In genomic region chr7:77538908-77539212, GRCh38 we compare ENCODE assay signal across 8 cellular contexts. TPM values are rescaled to one million over a fixed set of nuclear protein-coding genes. Genes with fewer than 3 reads are reported as not detected.
DNase-seq lines count a peak whose midpoint lies in the region; ATAC-seq, FAIRE-seq and TF ChIP-seq lines count a peak whose summit lies in the region.

No MANE protein-coding gene starts in this region.

- POLR2A ChIA-PET in activated CD4-positive, alpha-beta memory T cell treated with anti-CD3 and anti-CD28 coated beads, Interleukin-2, amount 10 ng/mL, durations not matched to agents 7 days and 5 days (lab: Charles Lee): no interaction called here

- no peak overlapping the region for H3K27ac ChIP-seq in iPS DF 6.9 (ENCODE audit: low read length)
- H3K27ac ChIP-seq in spleen: peak overlapping the region; percentile 29 to 99 (median 96)

- H3K4me1 Mint-ChIP-seq in activated CD4-positive, alpha-beta memory T cell treated with anti-CD3 and anti-CD28 coated beads, Interleukin-2, amount 10 ng/mL, durations not matched to agents 7 days and 5 days: peaks cover 20% of the 10 kb centered on the region

- WGBS in iPS DF 6.9 (ENCODE audit: insufficient coverage, insufficient read length): no CpG with 5 or more reads among the region's 3 CpGs
- WGBS in spleen, 5 donors: 16 to 22% (median 19%) methylated on average over 3 of the region's 3 CpGs

- in situ Hi-C loops in HAP-1 (cut with MboI; ENCODE audit: low sequenced_read_pairs): no loop called here

- H3K9me3 ChIP-seq in HAP-1 (no peaks in the 10 kb centered on the region), iPS DF 6.9 (ENCODE audit: control insufficient read depth, insufficient read depth, low read length) (no peaks in the 10 kb centered on the region), spleen (no peaks in the 10 kb centered on the region)

- TF ChIP-seq POLR2A in spleen (IDR thresholded peaks at IDR 0.05) (no peak), GM12892 (IDR thresholded peaks at IDR 0.05; ENCODE audit: low read depth, low read length) (no peak)

- H3K36me3 Mint-ChIP-seq in activated CD4-positive, alpha-beta memory T cell treated with anti-CD3 and anti-CD28 coated beads, Interleukin-2, amount 10 ng/mL, durations not matched to agents 7 days and 5 days (ENCODE audit: low read depth): no peaks in the 10 kb centered on the region

- peak overlapping the region; percentile 85 for H3K4me3 Mint-ChIP-seq in activated CD4-positive, alpha-beta memory T cell treated with anti-CD3 and anti-CD28 coated beads, Interleukin-2, amount 10 ng/mL, durations not matched to agents 7 days and 5 days

- ATAC-seq in GM18873 (IDR thresholded peaks at IDR 0.05; ENCODE audit: low FRiP score, unreplicated experiment): no peak

- CTCF ChIA-PET in activated CD4-positive, alpha-beta memory T cell treated with anti-CD3 and anti-CD28 coated beads, Interleukin-2, amount 10 ng/mL, durations not matched to agents 7 days and 5 days (lab: Charles Lee): no interaction called here

- DNase-seq in HAP-1 (ENCODE audit: low spot score in 2 of 2): no peak
- no peak for DNase-seq in activated CD4-positive, alpha-beta memory T cell treated with anti-CD3 and anti-CD28 coated beads, Interleukin-2, amount 10 ng/mL, durations not matched to agents 7 days and 5 days
- no peak for DNase-seq in iPS DF 6.9 (ENCODE audit: low read depth, low spot score)
- no peak for DNase-seq in spleen
- DNase-seq in GM12892 (ENCODE audit: insufficient read length): no peak
- DNase-seq in stimulated activated CD4-positive, alpha-beta T cell treated with anti-CD3 and anti-CD28 coated beads, Interleukin-4, amount 100 ng/mL, for 4 hours: no peak
- no peak for DNase-seq in H4 (ENCODE audit: low spot score)

- no peaks in the 10 kb centered on the region; the same call in 1 of the 2 replicates for H3K36me3 ChIP-seq in HAP-1 (replicated peaks)
- no peaks in the 10 kb centered on the region; the same call in 1 of the 2 replicates for H3K36me3 ChIP-seq in iPS DF 6.9 (ENCODE audit: control insufficient read depth, insufficient read depth, low read length)
- no peaks in the 10 kb centered on the region for H3K36me3 ChIP-seq in spleen

- H3K27ac Mint-ChIP-seq in activated CD4-positive, alpha-beta memory T cell treated with anti-CD3 and anti-CD28 coated beads, Interleukin-2, amount 10 ng/mL, durations not matched to agents 7 days and 5 days: no peak overlapping the region

- H3K27me3 Mint-ChIP-seq in activated CD4-positive, alpha-beta memory T cell treated with anti-CD3 and anti-CD28 coated beads, Interleukin-2, amount 10 ng/mL, durations not matched to agents 7 days and 5 days: peaks cover 6% of the 10 kb centered on the region

- no peak for TF ChIP-seq CTCF in spleen (IDR thresholded peaks at IDR 0.05 in 8 of 11, conservative IDR thresholded peaks at IDR 0.05 in 3 of 11)

- H3K4me3 ChIP-seq in HAP-1 (peak overlapping the region; percentile 76), iPS DF 6.9 (ENCODE audit: low read length) (peak overlapping the region; percentile 94; the same call in 1 of the 2 replicates), spleen (peak overlapping the region; percentile 66 to 97 (median 88))

- intact Hi-C loops in spleen (cut with DNase I; ENCODE audit: low total_unique reads): no loop called here

- no peaks in the 10 kb centered on the region for H3K4me1 ChIP-seq in HAP-1
- H3K4me1 ChIP-seq in iPS DF 6.9 (ENCODE audit: control insufficient read depth, insufficient read depth, low read length): no peaks in the 10 kb centered on the region
- H3K4me1 ChIP-seq in spleen: peaks cover 12 to 77% (median 63%) of the 10 kb centered on the region in 6 donors

- FAIRE-seq in GM12892 (lab: Jason Lieb, UNC): no peak

- H3K27me3 ChIP-seq in HAP-1 (ENCODE audit: low read depth) (no peaks in the 10 kb centered on the region), iPS DF 6.9 (ENCODE audit: control insufficient read depth, insufficient read depth, low read length) (no peaks in the 10 kb centered on the region), spleen (replicated peaks in 1 of 7) (no peaks in the 10 kb centered on the region)

- H3K9me3 Mint-ChIP-seq in activated CD4-positive, alpha-beta memory T cell treated with anti-CD3 and anti-CD28 coated beads, Interleukin-2, amount 10 ng/mL, durations not matched to agents 7 days and 5 days: no peaks in the 10 kb centered on the region

RNA-seq across cellular contexts. Expression of gene PTPN12, which starts 1.8 kb away (rescaled TPM):
- total RNA-seq in activated CD4-positive, alpha-beta memory T cell treated with anti-CD3 and anti-CD28 coated beads, Interleukin-2, amount 10 ng/mL, durations not matched to agents 7 days and 5 days: 10 to 100 TPM; 21.4 to 22.0 TPM
- total RNA-seq in spleen: 100 to 1,000 TPM in 6 of 7 donors, 10 to 100 TPM in 1; 78.9 to 183 (median 135) TPM
- polyA plus RNA-seq in spleen: 10 to 100 TPM; 32.1 to 53.5 (median 36.6) TPM
- 31.1 TPM for polyA plus RNA-seq in GM12892 (2012; ENCODE audit: missing spikeins)
- 23.8 and 24.4 TPM in 2 replicates for total RNA-seq in H4 (2014; rRNA removed; shearing (Covaris generic))
